27 cellular contexts compared by ENCODE assay signal in the genomic region with DNA sequence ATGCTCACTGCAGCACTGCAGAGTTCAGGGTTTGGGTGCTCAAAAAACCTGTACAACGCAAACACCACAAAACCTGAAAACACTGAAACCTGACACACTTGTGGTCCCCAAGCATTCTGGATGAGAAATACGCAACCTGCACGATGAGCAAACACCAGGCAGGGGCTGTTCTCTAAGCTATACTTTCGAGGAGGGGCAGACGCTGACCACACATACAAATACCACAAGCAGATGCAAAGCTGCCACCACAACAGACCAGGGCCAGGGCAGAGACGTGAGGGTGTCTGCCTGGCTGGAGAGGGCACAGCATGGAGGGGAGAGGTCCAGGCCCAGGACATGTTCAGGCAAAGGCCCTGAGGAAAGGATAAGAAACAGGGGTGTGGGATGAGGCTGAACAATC. TPM values are rescaled to one million over a fixed set of nuclear protein-coding genes. Genes with fewer than 3 reads are reported as not detected.
"Had no signal": no experiment of that assay in that cellular context is flagged by ENCODE, and none has a peak within 500 bp of the region (broad histone marks: within the 10 kb centered on the region; RNA-seq: fewer than 3 reads in every experiment).

No MANE protein-coding gene starts in this region.

- H3K36me3 Mint-ChIP-seq: natural killer cell had no signal

- H3K27ac ChIP-seq: cardiac muscle cell, heart right ventricle, neutrophil, ovary, prostate gland, spleen, thyroid gland had no signal

- H3K4me3 Mint-ChIP-seq: activated naive CD4-positive, alpha-beta T cell treated with anti-CD3 and anti-CD28 coated beads for 36 hours; activated naive CD8-positive, alpha-beta T cell treated with anti-CD3 and anti-CD28 coated beads, Interleukin-2, amount 10 ng/mL, durations not matched to agents 7 days and 5 days; mesothelial cell of epicardium; natural killer cell had no signal

- H3K9me3 Mint-ChIP-seq: activated naive CD4-positive, alpha-beta T cell treated with anti-CD3 and anti-CD28 coated beads for 36 hours; activated naive CD8-positive, alpha-beta T cell treated with anti-CD3 and anti-CD28 coated beads, Interleukin-2, amount 10 ng/mL, durations not matched to agents 7 days and 5 days; mesothelial cell of epicardium; natural killer cell had no signal

- DNase-seq: activated CD4-positive, alpha-beta T cell treated with anti-CD3 and anti-CD28 coated beads, Interleukin-2, amount 50 U/mL, for 4 hours; activated effector memory CD4-positive, alpha-beta T cell treated with Interleukin-2 at 50 U/mL for 16 hours; activated naive CD4-positive, alpha-beta T cell treated with anti-CD3 and anti-CD28 coated beads for 36 hours; activated naive CD8-positive, alpha-beta T cell treated with anti-CD3 and anti-CD28 coated beads, Interleukin-2, amount 10 ng/mL, durations not matched to agents 7 days and 5 days; activated T-cell treated with anti-CD3 and anti-CD28 coated beads, Interleukin-2, amount 50 U/mL, for 48 hours; amniotic stem cell; effector CD4-positive, alpha-beta T cell; erythroblast; foreskin fibroblast; heart right ventricle; natural killer cell; ovary; spleen; stimulated activated CD4-positive, alpha-beta T cell treated with anti-CD3 and anti-CD28 coated beads, Interleukin-4, amount 100 ng/mL, for 1 hour; stimulated activated naive CD4-positive, alpha-beta T cell treated with Interleukin-2 at 50 U/mL for 16 hours; T-helper 1 cell; thyroid gland had no signal

- H3K4me3 ChIP-seq: cardiac muscle cell, heart right ventricle, lung, ovary, prostate gland, spleen, thyroid gland had no signal

- H3K36me3 ChIP-seq: cardiac muscle cell, neutrophil, ovary had no signal

- H3K4me1 Mint-ChIP-seq: mesothelial cell of epicardium, natural killer cell had no signal

- H3K27me3 ChIP-seq: cardiac muscle cell, heart right ventricle, neutrophil, ovary, spleen, thyroid gland had no signal

- H3K9me3 ChIP-seq: heart right ventricle, neutrophil, ovary, prostate gland, spleen, thyroid gland had no signal

- H3K27me3 Mint-ChIP-seq: activated naive CD8-positive, alpha-beta T cell treated with anti-CD3 and anti-CD28 coated beads, Interleukin-2, amount 10 ng/mL, durations not matched to agents 7 days and 5 days had no signal

- ATAC-seq: heart right ventricle, left lobe of liver, natural killer cell had no signal

- H3K4me1 ChIP-seq: prostate gland, spleen, thyroid gland had no signal

- H3K27ac Mint-ChIP-seq: activated naive CD4-positive, alpha-beta T cell treated with anti-CD3 and anti-CD28 coated beads for 36 hours; activated naive CD8-positive, alpha-beta T cell treated with anti-CD3 and anti-CD28 coated beads, Interleukin-2, amount 10 ng/mL, durations not matched to agents 7 days and 5 days; mesothelial cell of epicardium; natural killer cell had no signal

RNA-seq across cellular contexts. Expression of a gene that starts 23.0 kb away (rescaled TPM):
- total RNA-seq: activated naive CD4-positive, alpha-beta T cell treated with anti-CD3 and anti-CD28 coated beads for 36 hours; activated naive CD8-positive, alpha-beta T cell treated with anti-CD3 and anti-CD28 coated beads, Interleukin-2, amount 10 ng/mL, durations not matched to agents 7 days and 5 days; cardiac muscle cell; chondrocyte; fibroblast of lung; heart right ventricle; kidney epithelial cell; left lobe of liver; lung; natural killer cell; ovary; prostate gland; spleen; thyroid gland; urinary bladder had no signal
- polyA plus RNA-seq: cardiac muscle cell, fibroblast of lung, heart right ventricle, lung, ovary, spleen, urinary bladder had no signal
